Comparison of ENCODE assay signal across 21 cellular contexts in the genomic region with DNA sequence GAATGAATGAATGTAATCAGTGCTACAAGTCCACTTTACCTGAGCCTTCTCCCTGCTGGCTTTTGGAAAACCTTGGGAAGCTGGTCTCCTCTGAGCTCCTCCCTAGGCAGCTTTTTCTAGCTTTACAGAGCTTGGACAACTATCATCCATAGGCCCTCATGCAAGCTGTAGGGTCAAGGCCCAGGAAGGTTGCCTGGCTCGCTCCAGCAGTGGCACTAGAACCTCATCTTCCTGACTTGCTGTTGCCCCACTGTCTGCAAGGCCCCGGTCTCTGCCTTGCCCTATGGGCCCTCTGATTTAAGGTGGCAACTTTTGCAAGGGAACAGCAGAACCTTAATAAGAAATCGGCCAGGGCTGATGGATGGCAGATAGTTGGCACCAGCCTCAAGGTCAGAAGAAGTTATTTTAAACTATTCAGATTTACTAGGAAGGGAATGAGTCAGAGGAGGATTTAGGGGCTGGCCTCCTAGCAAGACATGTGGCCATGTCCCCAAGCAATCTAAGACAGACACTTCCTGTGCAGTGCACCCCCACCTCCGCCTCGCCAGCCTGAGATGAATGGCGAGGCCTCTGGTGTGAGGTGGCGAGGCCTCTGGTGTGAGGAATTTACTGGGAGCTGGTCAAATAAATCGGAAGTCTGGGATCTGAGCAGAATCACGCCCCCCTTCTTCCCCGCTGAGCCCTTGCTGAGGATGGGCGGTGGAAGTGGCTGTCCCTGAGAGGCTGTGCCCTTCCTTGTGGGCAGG.
DNase-seq lines count a peak whose midpoint lies in the region; ATAC-seq and TF ChIP-seq lines count a peak whose summit lies in the region.
"Had no signal": no experiment of that assay in that cellular context is flagged by ENCODE, and none has a peak within 500 bp of the region (broad histone marks: within the 10 kb centered on the region; RNA-seq: fewer than 3 reads in every experiment).

No MANE protein-coding gene starts in this region.

- H3K36me3 ChIP-seq in SK-N-SH (replicated peaks in 1 of 2; ENCODE audit: control insufficient read depth in 1 of 2, insufficient read depth in 2 of 2, low read length in 1 of 2) (no peaks in the 10 kb centered on the region), MG63 (no peaks in the 10 kb centered on the region), sigmoid colon (no peaks in the 10 kb centered on the region), upper lobe of left lung (no peaks in the 10 kb centered on the region)
- H3K36me3 ChIP-seq: colonic mucosa, ovary, transverse colon had no signal

- no peaks in the 10 kb centered on the region for H3F3A ChIP-seq in SK-N-SH (replicated peaks; ENCODE audit: insufficient read depth)

- H3K4me1 ChIP-seq in SK-N-SH (ENCODE audit: control insufficient read depth in 1 of 2, insufficient read depth in 2 of 2, low read depth in 1 of 2, low read length in 1 of 2) (peaks cover 0 to 30% of the 10 kb centered on the region in 2 experiments; a peak in 2 of 4 replicates), sigmoid colon (peaks cover 0 to 15% (median 13%) of the 10 kb centered on the region in 4 donors), upper lobe of left lung (no peaks in the 10 kb centered on the region)
- H3K4me1 ChIP-seq: colonic mucosa, transverse colon had no signal

- H3K27me3 ChIP-seq in SK-N-SH (ENCODE audit: insufficient read depth) = no peaks in the 10 kb centered on the region
- no peaks in the 10 kb centered on the region for H3K27me3 ChIP-seq in MG63
- H3K27me3 ChIP-seq in sigmoid colon = no peaks in the 10 kb centered on the region
- H3K27me3 ChIP-seq in upper lobe of left lung = no peaks in the 10 kb centered on the region
- H3K27me3 ChIP-seq: colonic mucosa, ovary, transverse colon had no signal

- H2AFZ ChIP-seq in SK-N-SH (ENCODE audit: low read depth) = no peak overlapping the region

- TF ChIP-seq EP300 in SK-N-SH (IDR thresholded peaks at IDR 0.05; ENCODE audit: borderline replicate concordance in 1 of 2, low read depth in 1 of 2, low read length in 1 of 2) (no peak), sigmoid colon (IDR thresholded peaks at IDR 0.05) (no peak), upper lobe of left lung (IDR thresholded peaks at IDR 0.05) (no peak)

- no peak overlapping the region for H3K4me2 ChIP-seq in SK-N-SH

- no peak overlapping the region for H3K27ac ChIP-seq in SK-N-SH (ENCODE audit: low read depth in 2 of 2, low read length in 1 of 2)
- no peak overlapping the region for H3K27ac ChIP-seq in sigmoid colon
- H3K27ac ChIP-seq in upper lobe of left lung = no peak overlapping the region
- H3K27ac ChIP-seq: 22Rv1, colonic mucosa, ovary, transverse colon had no signal

- H4K20me1 ChIP-seq in SK-N-SH (ENCODE audit: insufficient read depth) = no peaks in the 10 kb centered on the region

- H3K79me2 ChIP-seq in SK-N-SH (ENCODE audit: insufficient read depth) = no peaks in the 10 kb centered on the region

- TF ChIP-seq CTCF in SK-N-SH (IDR thresholded peaks at IDR 0.05) (no peak), sigmoid colon (IDR thresholded peaks at IDR 0.05) (no peak), upper lobe of left lung (IDR thresholded peaks at IDR 0.05) (no peak)

- H3K9ac ChIP-seq in SK-N-SH = no peak overlapping the region

- POLR2A ChIA-PET in SK-N-SH (lab: Yijun Ruan, JAX) = no interaction called here

- H3K9me2 ChIP-seq in SK-N-SH = no peaks in the 10 kb centered on the region

- H3K9me3 ChIP-seq in SK-N-SH = no peaks in the 10 kb centered on the region
- no peaks in the 10 kb centered on the region for H3K9me3 ChIP-seq in MG63
- no peaks in the 10 kb centered on the region for H3K9me3 ChIP-seq in sigmoid colon
- no peaks in the 10 kb centered on the region for H3K9me3 ChIP-seq in upper lobe of left lung
- H3K9me3 ChIP-seq: colonic mucosa, ovary, transverse colon had no signal

- no peak for TF ChIP-seq POLR2A in sigmoid colon (IDR thresholded peaks at IDR 0.05)
- no peak for TF ChIP-seq POLR2A in upper lobe of left lung (IDR thresholded peaks at IDR 0.05)

- DNase-seq in SK-N-SH = no peak
- DNase-seq in MG63 = peak; percentile 49
- DNase-seq in foreskin melanocyte = peak; percentile 69
- DNase-seq in sigmoid colon = peak; percentile 27
- DNase-seq in DMS114 treated with DMSO at 0.1 percent for 48 hours (lab: John Stamatoyannopoulos, UW; ENCODE audit: unreplicated experiment) = no peak
- DNase-seq in left lobe of liver (ENCODE audit: low spot score) = no peak
- DNase-seq in upper lobe of left lung = no peak
- DNase-seq: activated B cell treated with CpG ODN at 0.5 μM for 24 hours; activated CD8-positive, alpha-beta T cell treated with anti-CD3 and anti-CD28 coated beads, Interleukin-2, amount 10 ng/mL, durations not matched to agents 7 days and 5 days; amygdala; C1 segment of cervical spinal cord; colonic mucosa; Kasumi-1; NCI-H1436; ovary; RPMI8226; stimulated activated naive CD4-positive, alpha-beta T cell; T-helper 1 cell; transverse colon had no signal

- H3K4me3 ChIP-seq in SK-N-SH (ENCODE audit: low read depth in 2 of 2, low read length in 1 of 2) (no peak overlapping the region), MG63 (no peak overlapping the region), sigmoid colon (no peak overlapping the region), upper lobe of left lung (no peak overlapping the region)
- H3K4me3 ChIP-seq: colonic mucosa, ovary, transverse colon had no signal

- intact Hi-C loops in sigmoid colon (cut with DNase I) = no loop called here

- 60% methylated on average over 11 of the region's 11 CpGs for WGBS in SK-N-SH (ENCODE audit: low lambda C conversion rate)
- WGBS in sigmoid colon, 2 donors = 79 to 80% methylated on average over 11 of the region's 11 CpGs
- WGBS in upper lobe of left lung, 2 donors = 60 to 78% methylated on average over 6 to 11 of the region's 11 CpGs

- CTCF ChIA-PET in SK-N-SH (lab: Yijun Ruan, JAX) = interaction anchor here (1.4 kb wide), 2 partner anchors 9 to 11 kb away, joined by 4 to 5 read pairs; no protein-coding TSS in a partner anchor

- ATAC-seq in SK-N-SH treated with all-trans-retinoic acid at 6 μM for 48 hours (peak; percentile 74), left lobe of liver (no peak), upper lobe of left lung (ENCODE audit: low FRiP score in 2 of 2) (no peak)
- ATAC-seq: activated CD8-positive, alpha-beta T cell treated with anti-CD3 and anti-CD28 coated beads, Interleukin-2, amount 10 ng/mL, durations not matched to agents 7 days and 5 days had no signal

- no peak for TF ChIP-seq RAD21 in SK-N-SH (IDR thresholded peaks at IDR 0.05; ENCODE audit: low read length)

TF ChIP-seq in SK-N-SH treated with all-trans-retinoic acid at 6 μM for 48 hours, 23 proteins besides CTCF, POLR2A, EP300 and RAD21 (continues in another document):
- TF ChIP-seq GLIS3 (CRISPR knock-in tag; IDR thresholded peaks at IDR 0.05) (no peak), ZNF565 (CRISPR knock-in tag; conservative IDR thresholded peaks at IDR 0.05; ENCODE audit: low read depth) (no peak), TCF4 (CRISPR knock-in tag; IDR thresholded peaks at IDR 0.05; ENCODE audit: borderline replicate concordance) (no peak), POU6F1 (CRISPR knock-in tag; IDR thresholded peaks at IDR 0.05; ENCODE audit: borderline replicate concordance, low read depth) (no peak), RARB (CRISPR knock-in tag; IDR thresholded peaks at IDR 0.05) (no peak), ZFP3 (CRISPR knock-in tag; IDR thresholded peaks at IDR 0.05) (no peak), BACH2 (CRISPR knock-in tag; IDR thresholded peaks at IDR 0.05; ENCODE audit: borderline replicate concordance) (no peak), ESRRG (CRISPR knock-in tag; IDR thresholded peaks at IDR 0.05) (no peak), OSR1 (CRISPR knock-in tag; IDR thresholded peaks at IDR 0.05) (no peak), ARNTL (CRISPR knock-in tag; IDR thresholded peaks at IDR 0.05; ENCODE audit: borderline replicate concordance, low read depth) (no peak)

TF ChIP-seq in SK-N-SH, 30 proteins besides CTCF, POLR2A, EP300 and RAD21 (continues in another document):
- no peak for TF ChIP-seq TAF1 (IDR thresholded peaks at IDR 0.05; ENCODE audit: borderline replicate concordance, low read depth, low read length)
- no peak for TF ChIP-seq MAX (IDR thresholded peaks at IDR 0.05; ENCODE audit: low read depth)
- TF ChIP-seq, protein P1, sequence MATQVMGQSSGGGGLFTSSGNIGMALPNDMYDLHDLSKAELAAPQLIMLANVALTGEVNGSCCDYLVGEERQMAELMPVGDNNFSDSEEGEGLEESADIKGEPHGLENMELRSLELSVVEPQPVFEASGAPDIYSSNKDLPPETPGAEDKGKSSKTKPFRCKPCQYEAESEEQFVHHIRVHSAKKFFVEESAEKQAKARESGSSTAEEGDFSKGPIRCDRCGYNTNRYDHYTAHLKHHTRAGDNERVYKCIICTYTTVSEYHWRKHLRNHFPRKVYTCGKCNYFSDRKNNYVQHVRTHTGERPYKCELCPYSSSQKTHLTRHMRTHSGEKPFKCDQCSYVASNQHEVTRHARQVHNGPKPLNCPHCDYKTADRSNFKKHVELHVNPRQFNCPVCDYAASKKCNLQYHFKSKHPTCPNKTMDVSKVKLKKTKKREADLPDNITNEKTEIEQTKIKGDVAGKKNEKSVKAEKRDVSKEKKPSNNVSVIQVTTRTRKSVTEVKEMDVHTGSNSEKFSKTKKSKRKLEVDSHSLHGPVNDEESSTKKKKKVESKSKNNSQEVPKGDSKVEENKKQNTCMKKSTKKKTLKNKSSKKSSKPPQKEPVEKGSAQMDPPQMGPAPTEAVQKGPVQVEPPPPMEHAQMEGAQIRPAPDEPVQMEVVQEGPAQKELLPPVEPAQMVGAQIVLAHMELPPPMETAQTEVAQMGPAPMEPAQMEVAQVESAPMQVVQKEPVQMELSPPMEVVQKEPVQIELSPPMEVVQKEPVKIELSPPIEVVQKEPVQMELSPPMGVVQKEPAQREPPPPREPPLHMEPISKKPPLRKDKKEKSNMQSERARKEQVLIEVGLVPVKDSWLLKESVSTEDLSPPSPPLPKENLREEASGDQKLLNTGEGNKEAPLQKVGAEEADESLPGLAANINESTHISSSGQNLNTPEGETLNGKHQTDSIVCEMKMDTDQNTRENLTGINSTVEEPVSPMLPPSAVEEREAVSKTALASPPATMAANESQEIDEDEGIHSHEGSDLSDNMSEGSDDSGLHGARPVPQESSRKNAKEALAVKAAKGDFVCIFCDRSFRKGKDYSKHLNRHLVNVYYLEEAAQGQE (IDR thresholded peaks at IDR 0.05; ENCODE audit: low read depth, low read length) = no peak
- TF ChIP-seq RFX5 (IDR thresholded peaks at IDR 0.05; ENCODE audit: low read length) = no peak
- TF ChIP-seq FOSL2 (IDR thresholded peaks at IDR 0.05; ENCODE audit: borderline replicate concordance, low read depth) = no peak
- no peak for TF ChIP-seq RCOR1 (IDR thresholded peaks at IDR 0.05; ENCODE audit: low read length)
- no peak for TF ChIP-seq SMC3 (IDR thresholded peaks at IDR 0.05; ENCODE audit: low read depth, low read length)
- TF ChIP-seq FOXJ3 (CRISPR knock-in tag; IDR thresholded peaks at IDR 0.05) = no peak

Comparison
In these comparisons a context has a peak if more than half of its experiments do, and no peak if none do; other contexts are left out.
1. DNase-seq: peak in MG63 (single experiment), foreskin melanocyte (single experiment) and sigmoid colon (single experiment); none in SK-N-SH (single experiment), DMS114 treated with DMSO at 0.1 percent for 48 hours (single experiment), left lobe of liver (single experiment) and upper lobe of left lung (0 of 2).